In the genomic region with DNA sequence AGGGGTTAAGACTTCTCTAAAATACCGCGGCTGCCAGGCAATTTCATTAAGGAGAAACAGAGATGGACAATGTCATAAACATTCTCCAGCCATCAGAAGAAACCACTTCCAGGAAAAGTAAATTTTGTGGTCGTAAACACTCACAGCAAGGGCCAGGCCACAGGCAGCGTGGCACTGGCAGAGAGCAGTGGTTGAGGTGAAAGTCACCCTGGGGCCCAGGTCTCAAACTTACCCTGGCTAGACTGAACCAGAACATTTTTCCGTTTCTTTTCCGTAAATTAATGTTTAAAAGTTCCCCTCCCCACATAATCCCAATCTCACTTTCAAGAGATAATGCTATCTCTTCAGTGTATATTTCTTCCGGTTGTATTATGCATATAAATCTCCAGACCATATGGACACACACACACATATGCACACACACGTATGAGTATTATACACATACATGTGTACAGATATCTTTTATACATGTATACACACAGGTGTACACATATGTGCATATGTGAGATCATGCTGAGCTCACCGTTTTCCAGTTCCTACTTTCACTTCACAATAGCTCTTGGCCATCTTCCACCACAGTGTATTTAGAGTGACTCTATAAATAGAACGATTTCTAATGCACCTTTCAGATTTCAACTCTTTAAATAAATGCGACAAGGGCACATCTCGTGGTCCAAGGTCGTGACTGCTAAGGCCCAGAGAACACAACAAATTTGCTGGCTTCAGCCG, we compare ENCODE assay signal across 8 cellular contexts.
A peak's percentile ranks its signal among the peaks of the same experiment; 100 is the strongest.
DNase-seq lines count a peak whose midpoint lies in the region; ATAC-seq and TF ChIP-seq lines count a peak whose summit lies in the region.

No MANE protein-coding gene starts in this region.

- no peaks in the 10 kb centered on the region for H3K23me2 ChIP-seq in H9 (ENCODE audit: insufficient read length, low read depth, low read length, poor library complexity, severe bottlenecking)

- no peaks in the 10 kb centered on the region for H4K20me1 ChIP-seq in H9 (ENCODE audit: control insufficient read depth, insufficient read depth, insufficient read length)
- no peaks in the 10 kb centered on the region for H4K20me1 ChIP-seq in Loucy (ENCODE audit: insufficient read depth, low read length, poor library complexity, severe bottlenecking)

- H3K36me3 Mint-ChIP-seq in H9 (ENCODE audit: insufficient read depth in 1 of 3, low read depth in 3 of 3), result no peaks in the 10 kb centered on the region

- no peaks in the 10 kb centered on the region for H3K36me3 ChIP-seq in Loucy (ENCODE audit: insufficient read depth, low read length)
- H3K36me3 ChIP-seq in effector memory CD4-positive, alpha-beta T cell (ENCODE audit: control insufficient read depth, insufficient read depth, low read length), result no peaks in the 10 kb centered on the region

- H2BK15ac ChIP-seq in H9 (ENCODE audit: low read depth, low read length), result no peak overlapping the region

- no peaks in the 10 kb centered on the region for H3F3A ChIP-seq in Loucy (ENCODE audit: low read depth)

- no peak overlapping the region for H3K4me3 ChIP-seq in Loucy (ENCODE audit: low read length, poor library complexity, severe bottlenecking)
- no peak overlapping the region for H3K4me3 ChIP-seq in effector memory CD4-positive, alpha-beta T cell (ENCODE audit: insufficient read depth, low read depth, low read length, poor library complexity, severe bottlenecking)
- no peak overlapping the region for H3K4me3 ChIP-seq in foreskin fibroblast (ENCODE audit: low read depth in 1 of 2, low read length in 2 of 2)

- H3K9me3 ChIP-seq in H9 (ENCODE audit: control insufficient read depth, low read depth, low read length), result no peaks in the 10 kb centered on the region
- H3K9me3 ChIP-seq in Loucy (ENCODE audit: insufficient read depth, low read depth, low read length), result no peaks in the 10 kb centered on the region
- no peaks in the 10 kb centered on the region for H3K9me3 ChIP-seq in effector memory CD4-positive, alpha-beta T cell (ENCODE audit: control insufficient read depth, low read length)

- no CpG with 5 or more reads among the region's 14 CpGs for WGBS in H9 (ENCODE audit: extremely low coverage, insufficient read length, low lambda C conversion rate)

- H3K4ac ChIP-seq in H9 (ENCODE audit: low read depth, low read length), result no peak overlapping the region

- no peak overlapping the region for H3K23ac ChIP-seq in H9 (ENCODE audit: insufficient read length, low read depth, low read length)

- H2AFZ ChIP-seq in H9 (ENCODE audit: low read length), result no peak overlapping the region
- H2AFZ ChIP-seq in Loucy (ENCODE audit: low read length), result no peak overlapping the region

- no peak overlapping the region for H3K27ac ChIP-seq in H9 (ENCODE audit: insufficient read length, low read depth, low read length)
- no peak overlapping the region for H3K27ac ChIP-seq in effector memory CD4-positive, alpha-beta T cell (ENCODE audit: insufficient read depth, low read length, poor library complexity, severe bottlenecking)

- no peak overlapping the region for H2BK120ac ChIP-seq in H9 (ENCODE audit: low read depth, low read length, poor library complexity, severe bottlenecking)

- H3K56ac ChIP-seq in H9 (ENCODE audit: insufficient read length, low read depth, low read length), result no peak overlapping the region

- H3K79me2 ChIP-seq in H9 (ENCODE audit: insufficient read depth, low read length) (no peaks in the 10 kb centered on the region), Loucy (ENCODE audit: insufficient read depth, low read length) (no peaks in the 10 kb centered on the region)

- H4K5ac ChIP-seq in H9 (ENCODE audit: insufficient read length, low read depth, low read length), result no peak overlapping the region

- peak; percentile 51 for ATAC-seq in GM18873 (IDR thresholded peaks at IDR 0.05; ENCODE audit: low FRiP score, unreplicated experiment)
- ATAC-seq in HG03139 (IDR thresholded peaks at IDR 0.05; ENCODE audit: unreplicated experiment), result no peak

- H3K27ac Mint-ChIP-seq in H9, result no peak overlapping the region; a peak in 1 of 7 replicates

- H3K18ac ChIP-seq in H9 (ENCODE audit: insufficient read length, low read depth, low read length), result no peak overlapping the region

- H2AK5ac ChIP-seq in H9 (ENCODE audit: insufficient read length, low read length), result no peak overlapping the region

- TF ChIP-seq CTCF in H9 (conservative IDR thresholded peaks at IDR 0.05), result no peak
- TF ChIP-seq CTCF in Loucy (conservative IDR thresholded peaks at IDR 0.05; ENCODE audit: low read length), result no peak
- TF ChIP-seq CTCF in foreskin fibroblast (IDR thresholded peaks at IDR 0.05; ENCODE audit: low read depth, low read length), result no peak

- H4K8ac ChIP-seq in H9 (replicated peaks; ENCODE audit: insufficient read length, low read depth, low read length), result no peak overlapping the region

- peaks cover 0 to 11% of the 10 kb centered on the region in 2 experiments; a peak in 3 of 4 replicates for H3K4me1 Mint-ChIP-seq in H9

- H2BK20ac ChIP-seq in H9 (ENCODE audit: low read depth, low read length, poor library complexity, severe bottlenecking), result no peak overlapping the region

- DNase-seq in H9, result peak; percentile 8
- DNase-seq in myocyte (ENCODE audit: low read depth), result peak; percentile 24
- DNase-seq in effector memory CD4-positive, alpha-beta T cell, result no peak
- no peak for DNase-seq in inferior parietal cortex (ENCODE audit: extremely low spot score)
- no peak for DNase-seq in foreskin fibroblast

- H3K4me3 Mint-ChIP-seq in H9, result no peak overlapping the region

- no peak overlapping the region for H3T11ph ChIP-seq in H9 (ENCODE audit: low read length)

- no peak overlapping the region for H2BK12ac ChIP-seq in H9 (ENCODE audit: insufficient read length, low read depth, low read length)

- no peaks in the 10 kb centered on the region for H3K9me3 Mint-ChIP-seq in H9

- H3K27me3 Mint-ChIP-seq in H9 (ENCODE audit: low read depth), result peaks cover 4% of the 10 kb centered on the region

- no peak overlapping the region for H4K91ac ChIP-seq in H9 (ENCODE audit: insufficient read length, low read depth, low read length)

- H3K4me2 ChIP-seq in H9 (ENCODE audit: insufficient read depth, insufficient read length, low read length) (no peak overlapping the region), Loucy (ENCODE audit: low read depth, low read length, poor library complexity, severe bottlenecking) (peak overlapping the region; percentile 30)

- H3K9me2 ChIP-seq in Loucy (replicated peaks; ENCODE audit: low read depth, low read length), result no peaks in the 10 kb centered on the region

- no peak overlapping the region for H3K14ac ChIP-seq in H9 (ENCODE audit: insufficient read depth, low read length)

- H3K9ac ChIP-seq in H9 (ENCODE audit: extremely low read depth, insufficient read length, low read length) (no peak overlapping the region), Loucy (ENCODE audit: low read depth, low read length, poor library complexity, severe bottlenecking) (no peak overlapping the region)

- H2BK5ac ChIP-seq in H9 (ENCODE audit: insufficient read length, low read length), result no peak overlapping the region

- H3K27me3 ChIP-seq in H9 (ENCODE audit: insufficient read depth, low read length) (no peaks in the 10 kb centered on the region), Loucy (ENCODE audit: insufficient read depth, low read length, poor library complexity, severe bottlenecking) (no peaks in the 10 kb centered on the region)
- H3K27me3 ChIP-seq in effector memory CD4-positive, alpha-beta T cell (replicated peaks; ENCODE audit: control insufficient read depth, insufficient read depth, low read length, poor library complexity, severe bottlenecking), result no peaks in the 10 kb centered on the region

- no peaks in the 10 kb centered on the region for H3K79me1 ChIP-seq in H9 (ENCODE audit: insufficient read depth, low read depth, low read length, poor library complexity, severe bottlenecking)

- H3K4me1 ChIP-seq in H9 (ENCODE audit: insufficient read depth, low read length) (no peaks in the 10 kb centered on the region), Loucy (ENCODE audit: insufficient read depth, low read length, poor library complexity, severe bottlenecking) (peaks cover 15% of the 10 kb centered on the region)
- H3K4me1 ChIP-seq in effector memory CD4-positive, alpha-beta T cell (ENCODE audit: control insufficient read depth, insufficient read depth, low read length, poor library complexity, severe bottlenecking), result peaks cover 6% of the 10 kb centered on the region

Comparison
In these comparisons a context has a peak if more than half of its experiments do, and no peak if none do; other contexts are left out.
1. DNase-seq: peak in H9 (single experiment) and myocyte (single experiment); none in effector memory CD4-positive, alpha-beta T cell (0 of 3), inferior parietal cortex (single experiment) and foreskin fibroblast (0 of 2).